ENCODE assay signal across 13 cellular contexts in the genomic region with DNA sequence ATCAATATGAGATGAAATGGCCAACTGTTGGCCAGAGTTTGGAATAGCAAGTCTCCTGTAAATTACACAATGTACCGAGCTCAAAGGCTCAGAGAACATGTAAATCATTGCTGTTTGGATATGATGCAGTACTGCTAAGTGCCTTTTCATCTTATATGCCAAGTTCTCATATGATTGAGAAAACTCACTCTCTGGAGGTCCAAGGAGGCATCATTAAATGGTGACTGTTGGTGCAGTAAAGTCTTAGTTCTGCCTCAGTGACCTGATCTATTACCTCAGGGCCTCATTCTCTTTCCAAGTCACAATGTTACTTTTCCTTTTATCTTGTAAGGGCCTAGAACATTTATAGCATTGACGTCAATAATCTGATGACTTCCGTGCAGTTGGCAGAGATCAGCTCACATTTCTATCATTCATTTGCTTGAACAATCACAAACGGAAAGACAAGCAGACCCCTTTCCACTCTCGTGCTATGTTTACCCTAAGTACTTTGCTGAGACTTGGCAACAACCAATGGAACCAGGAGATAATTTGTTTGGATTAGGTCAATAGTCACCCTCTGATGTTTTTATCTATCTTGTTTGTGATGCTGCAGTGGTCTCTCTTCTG. TPM values are rescaled to one million over a fixed set of nuclear protein-coding genes. Genes with fewer than 3 reads are reported as not detected.
A peak's percentile ranks its signal among the peaks of the same experiment; 100 is the strongest.
DNase-seq lines count a peak whose midpoint lies in the region; ATAC-seq and TF ChIP-seq lines count a peak whose summit lies in the region.
"Had no signal": no experiment of that assay in that cellular context is flagged by ENCODE, and none has a peak within 500 bp of the region (broad histone marks: within the 10 kb centered on the region; RNA-seq: fewer than 3 reads in every experiment).

No MANE protein-coding gene starts in this region.

- TF ChIP-seq CTCF in coronary artery (IDR thresholded peaks at IDR 0.05), result no peak
- peak in 3 of 5 experiments; percentile 6 to 29 (median 14) for TF ChIP-seq CTCF in transverse colon (IDR thresholded peaks at IDR 0.05)

- H3K4me1 ChIP-seq in transverse colon, result peaks cover 0 to 31% (median 13%) of the 10 kb centered on the region in 4 donors

- intact Hi-C loops in transverse colon (cut with DNase I; ENCODE audit: low total_unique reads), result no loop called here

- peak overlapping the region; percentile 83 to 90 for H3K27ac ChIP-seq in coronary artery
- peak overlapping the region; percentile 60 to 74 (median 68) for H3K27ac ChIP-seq in transverse colon
- H3K27ac ChIP-seq: epithelial cell of prostate had no signal

- peak overlapping the region; percentile 6 for H3K4me3 ChIP-seq in coronary artery
- no peak overlapping the region for H3K4me3 ChIP-seq in transverse colon
- H3K4me3 ChIP-seq: smooth muscle cell had no signal

- ATAC-seq in left lobe of liver, result peak; percentile 44

- DNase-seq in NCI-H2081 treated with DMSO at 0.1 percent for 48 hours (lab: John Stamatoyannopoulos, UW), result peak; percentile 23
- no peak for DNase-seq in coronary artery (ENCODE audit: low spot score)
- DNase-seq in left lobe of liver (ENCODE audit: low spot score), result no peak
- no peak for DNase-seq in transverse colon
- DNase-seq in stimulated activated naive CD4-positive, alpha-beta T cell treated with Interleukin-2 at 50 U/mL for 16 hours (lab: John Stamatoyannopoulos, UW), result no peak
- DNase-seq in hippocampal formation (lab: John Stamatoyannopoulos, UW), result no peak
- no peak for DNase-seq in cerebellar nuclear complex (lab: John Stamatoyannopoulos, UW)
- DNase-seq: DND-41, mesendoderm, NCI-H226, SW 1271 had no signal

- 41 to 46% methylated on average over 5 of the region's 5 CpGs for WGBS in transverse colon (ENCODE audit: low coverage in 1 of 2), 2 donors

- in situ Hi-C loops in transverse colon (cut with MboI; ENCODE audit: low pct_ligation_motif_present in 1 of 4, low pct_unique_long_range_greater_than_20kb in 1 of 4, low sequenced_read_pairs in 3 of 4), result no loop called here

- no peak for TF ChIP-seq POLR2A in transverse colon (IDR thresholded peaks at IDR 0.05)

- no peaks in the 10 kb centered on the region for H3K27me3 ChIP-seq in transverse colon

- H3K36me3 ChIP-seq in transverse colon, result no peaks in the 10 kb centered on the region

- H3K9me3 ChIP-seq in transverse colon, result no peaks in the 10 kb centered on the region

- peak; percentile 95 for TF ChIP-seq EP300 in transverse colon (IDR thresholded peaks at IDR 0.05; ENCODE audit: low read depth)

RNA-seq across cellular contexts. Expression of a gene that starts 32.6 kb away (rescaled TPM):
- total RNA-seq in left lobe of liver, result 77.4 TPM
- 100 to 1,000 TPM; 134 to 510 (median 273) TPM for total RNA-seq in transverse colon
- total RNA-seq: smooth muscle cell had no signal
